Comparison of ENCODE assay signal across 8 cellular contexts in genomic region chr13:99086869-99087129, GRCh38.
DNase-seq lines count a peak whose midpoint lies in the region; ATAC-seq and TF ChIP-seq lines count a peak whose summit lies in the region.

No MANE protein-coding gene starts in this region.

- peaks cover 50% of the 10 kb centered on the region for H3K27me3 Mint-ChIP-seq in brain

- ATAC-seq in GM18858 (IDR thresholded peaks at IDR 0.05; ENCODE audit: unreplicated experiment) (peak; percentile 8), HG02798 (IDR thresholded peaks at IDR 0.05; ENCODE audit: poor library complexity, unreplicated experiment) (peak; percentile 12)
- peak; percentile 11 for ATAC-seq in stimulated activated naive CD8-positive, alpha-beta T cell treated with anti-CD3 and anti-CD28 coated beads, Interleukin-15, Interleukin-2, amounts not matched to agents 100 U/mL and 50 U/mL, for 24 hours

- CTCF ChIA-PET in RWPE1 (lab: Yijun Ruan, JAX): interaction anchor here (0.7 to 2.7 kb wide), 2 partner anchors 90 to 181 kb away, joined by 3 to 9 read pairs; no protein-coding TSS in a partner anchor

- POLR2A ChIA-PET in RWPE1 (lab: Yijun Ruan, JAX; ENCODE audit: low non-redundant PET): interaction anchor here (0.7 to 1.1 kb wide), 3 partner anchors 22 to 113 kb away, joined by 3 to 5 read pairs (median 3); no protein-coding TSS in a partner anchor

- intact Hi-C loops in lower leg skin (cut with DNase I; ENCODE audit: low total_unique reads): no loop called here

- H3K4me3 Mint-ChIP-seq in brain: peak overlapping the region in 3 of 5 experiments; percentile 16 to 100 (median 99)

- peak overlapping the region; percentile 86 for H3K4me3 ChIP-seq in lower leg skin (ENCODE audit: low read depth, poor library complexity, severe bottlenecking)

- DNase-seq in RWPE1 (ENCODE audit: low spot score): peak; percentile 40
- peak in 1 of 2 donors; percentile 88 for DNase-seq in lower leg skin (ENCODE audit: low spot score in 2 of 2)
- DNase-seq in stimulated activated naive CD8-positive, alpha-beta T cell treated with anti-CD3 and anti-CD28 coated beads, Interleukin-15, Interleukin-2, amounts not matched to agents 100 U/mL and 50 U/mL, for 24 hours: peak; percentile 55
- DNase-seq in NCI-H128 (lab: John Stamatoyannopoulos, UW; ENCODE audit: unreplicated experiment): no peak
- DNase-seq in COLO829 (ENCODE audit: low spot score): no peak

- no peak overlapping the region for H3K27ac Mint-ChIP-seq in brain

- peaks cover 0 to 5% (median 0%) of the 10 kb centered on the region in 5 experiments for H3K9me3 Mint-ChIP-seq in brain

- no peak for TF ChIP-seq POLR2A in lower leg skin (IDR thresholded peaks at IDR 0.05)

- TF ChIP-seq CTCF in RWPE1 (conservative IDR thresholded peaks at IDR 0.05; ENCODE audit: low read depth) (no peak), brain (conservative IDR thresholded peaks at IDR 0.05) (no peak), lower leg skin (IDR thresholded peaks at IDR 0.05) (no peak)

- H3K4me1 Mint-ChIP-seq in brain: peaks cover 24% of the 10 kb centered on the region

- no peaks in the 10 kb centered on the region for H3K36me3 Mint-ChIP-seq in brain

- WGBS in lower leg skin, 2 donors: no CpG with 5 or more reads among the region's 28 CpGs

- H3K27ac ChIP-seq in RWPE1: peak overlapping the region; percentile 94

Comparison
In these comparisons a context has a peak if more than half of its experiments do, and no peak if none do; other contexts are left out.
1. DNase-seq: peak in RWPE1 (single experiment) and stimulated activated naive CD8-positive, alpha-beta T cell treated with anti-CD3 and anti-CD28 coated beads, Interleukin-15, Interleukin-2, amounts not matched to agents 100 U/mL and 50 U/mL, for 24 hours (single experiment); none in NCI-H128 (single experiment) and COLO829 (single experiment).
2. Peak in every context shown above with its lines, with median percentiles within 50 percentile points of each other: ATAC-seq.